In the genomic region with DNA sequence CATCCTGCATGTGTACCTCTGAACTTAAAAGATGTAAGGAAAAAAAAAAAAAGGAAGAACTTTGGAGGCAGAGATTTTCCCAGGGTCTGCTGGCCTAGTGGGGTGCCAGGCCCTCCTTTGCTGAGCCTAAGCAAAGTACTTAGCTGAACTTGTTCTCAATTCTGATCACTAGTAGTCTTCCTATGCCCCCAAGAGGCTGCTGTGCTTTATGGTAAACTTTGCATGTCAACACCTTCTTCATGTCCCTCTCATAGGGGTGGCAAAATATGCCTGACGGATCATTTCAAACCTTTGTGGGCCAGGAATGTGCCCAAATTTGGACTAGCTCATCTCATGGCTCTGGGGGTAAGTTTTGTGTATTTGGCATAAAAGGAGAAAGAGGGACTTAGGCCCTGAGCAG, we compare ENCODE assay signal across 1 cellular context.
TF ChIP-seq lines count a peak whose summit lies in the region.

No MANE protein-coding gene starts in this region.

TF ChIP-seq in HCT116, 20 proteins besides CTCF, POLR2A, EP300 and RAD21:
- TF ChIP-seq FOSL1 (IDR thresholded peaks at IDR 0.05; ENCODE audit: low read depth) (no peak), ZFX (IDR thresholded peaks at IDR 0.05) (no peak), JUND (IDR thresholded peaks at IDR 0.05) (no peak), EGR1 (IDR thresholded peaks at IDR 0.05; ENCODE audit: low read depth) (no peak), POLR2AphosphoS5 (IDR thresholded peaks at IDR 0.05; ENCODE audit: low read depth, low read length) (no peak), EZH2phosphoT487 (IDR thresholded peaks at IDR 0.05; ENCODE audit: borderline replicate concordance) (no peak), ZBTB33 (IDR thresholded peaks at IDR 0.05; ENCODE audit: extremely low read depth, insufficient replicate concordance, low read length) (no peak), SRF (IDR thresholded peaks at IDR 0.05; ENCODE audit: low read depth) (no peak), YY1 (IDR thresholded peaks at IDR 0.05; ENCODE audit: extremely low read depth, insufficient replicate concordance, low read depth, low read length) (no peak), SIN3A (IDR thresholded peaks at IDR 0.05; ENCODE audit: low read depth) (no peak), CBX3 (IDR thresholded peaks at IDR 0.05; ENCODE audit: low read depth) (no peak), EZH2 (IDR thresholded peaks at IDR 0.05) (no peak), TCF7L2 (IDR thresholded peaks at IDR 0.05; ENCODE audit: borderline replicate concordance, extremely low read depth, insufficient read depth, insufficient read length) (no peak), ZNF274 (IDR thresholded peaks at IDR 0.05; ENCODE audit: low read depth, low read length) (no peak), CEBPB (IDR thresholded peaks at IDR 0.05; ENCODE audit: low read depth) (no peak), ELF1 (IDR thresholded peaks at IDR 0.05; ENCODE audit: borderline replicate concordance, low read depth) (no peak), SP1 (IDR thresholded peaks at IDR 0.05; ENCODE audit: low read depth) (no peak), MAX (IDR thresholded peaks at IDR 0.05) (no peak)
- TF ChIP-seq, protein P1, sequence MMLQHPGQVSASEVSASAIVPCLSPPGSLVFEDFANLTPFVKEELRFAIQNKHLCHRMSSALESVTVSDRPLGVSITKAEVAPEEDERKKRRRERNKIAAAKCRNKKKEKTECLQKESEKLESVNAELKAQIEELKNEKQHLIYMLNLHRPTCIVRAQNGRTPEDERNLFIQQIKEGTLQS (IDR thresholded peaks at IDR 0.05), result no peak
- TF ChIP-seq, protein P2, sequence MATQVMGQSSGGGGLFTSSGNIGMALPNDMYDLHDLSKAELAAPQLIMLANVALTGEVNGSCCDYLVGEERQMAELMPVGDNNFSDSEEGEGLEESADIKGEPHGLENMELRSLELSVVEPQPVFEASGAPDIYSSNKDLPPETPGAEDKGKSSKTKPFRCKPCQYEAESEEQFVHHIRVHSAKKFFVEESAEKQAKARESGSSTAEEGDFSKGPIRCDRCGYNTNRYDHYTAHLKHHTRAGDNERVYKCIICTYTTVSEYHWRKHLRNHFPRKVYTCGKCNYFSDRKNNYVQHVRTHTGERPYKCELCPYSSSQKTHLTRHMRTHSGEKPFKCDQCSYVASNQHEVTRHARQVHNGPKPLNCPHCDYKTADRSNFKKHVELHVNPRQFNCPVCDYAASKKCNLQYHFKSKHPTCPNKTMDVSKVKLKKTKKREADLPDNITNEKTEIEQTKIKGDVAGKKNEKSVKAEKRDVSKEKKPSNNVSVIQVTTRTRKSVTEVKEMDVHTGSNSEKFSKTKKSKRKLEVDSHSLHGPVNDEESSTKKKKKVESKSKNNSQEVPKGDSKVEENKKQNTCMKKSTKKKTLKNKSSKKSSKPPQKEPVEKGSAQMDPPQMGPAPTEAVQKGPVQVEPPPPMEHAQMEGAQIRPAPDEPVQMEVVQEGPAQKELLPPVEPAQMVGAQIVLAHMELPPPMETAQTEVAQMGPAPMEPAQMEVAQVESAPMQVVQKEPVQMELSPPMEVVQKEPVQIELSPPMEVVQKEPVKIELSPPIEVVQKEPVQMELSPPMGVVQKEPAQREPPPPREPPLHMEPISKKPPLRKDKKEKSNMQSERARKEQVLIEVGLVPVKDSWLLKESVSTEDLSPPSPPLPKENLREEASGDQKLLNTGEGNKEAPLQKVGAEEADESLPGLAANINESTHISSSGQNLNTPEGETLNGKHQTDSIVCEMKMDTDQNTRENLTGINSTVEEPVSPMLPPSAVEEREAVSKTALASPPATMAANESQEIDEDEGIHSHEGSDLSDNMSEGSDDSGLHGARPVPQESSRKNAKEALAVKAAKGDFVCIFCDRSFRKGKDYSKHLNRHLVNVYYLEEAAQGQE (IDR thresholded peaks at IDR 0.05; ENCODE audit: low read depth), result no peak
